10 cellular contexts compared by ENCODE assay signal in genomic region chr5:135032613-135033025, GRCh38. TPM values are rescaled to one million over a fixed set of nuclear protein-coding genes. Genes with fewer than 3 reads are reported as not detected.
A peak's percentile ranks its signal among the peaks of the same experiment; 100 is the strongest.
DNase-seq lines count a peak whose midpoint lies in the region; ATAC-seq and TF ChIP-seq lines count a peak whose summit lies in the region.
"Had no signal": no experiment of that assay in that cellular context is flagged by ENCODE, and none has a peak within 500 bp of the region (broad histone marks: within the 10 kb centered on the region; RNA-seq: fewer than 3 reads in every experiment).

No MANE protein-coding gene starts in this region.

- H3K27me3 Mint-ChIP-seq in CD8-positive, alpha-beta memory T cell, result peaks cover 52 to 74% of the 10 kb centered on the region in 2 donors

- no peaks in the 10 kb centered on the region for H3K36me3 ChIP-seq in CD8-positive, alpha-beta memory T cell (ENCODE audit: insufficient read depth, low read length)
- H3K36me3 ChIP-seq in KMS-11 (ENCODE audit: insufficient read depth) (no peaks in the 10 kb centered on the region), breast epithelium (no peaks in the 10 kb centered on the region), osteoblast (ENCODE audit: insufficient read depth, low read length) (peaks cover 12% of the 10 kb centered on the region)

- no peak for ATAC-seq in HG03432 (IDR thresholded peaks at IDR 0.05; ENCODE audit: unreplicated experiment)

- H3K9ac ChIP-seq in KMS-11, result peak overlapping the region; percentile 98

- peaks cover 0 to 3% (median 0%) of the 10 kb centered on the region in 5 donors for H3K9me3 Mint-ChIP-seq in CD8-positive, alpha-beta memory T cell

- no peaks in the 10 kb centered on the region for H3K9me3 ChIP-seq in CD8-positive, alpha-beta memory T cell (ENCODE audit: low read length)
- H3K9me3 ChIP-seq in breast epithelium (no peaks in the 10 kb centered on the region), osteoblast (ENCODE audit: low read depth, low read length) (no peaks in the 10 kb centered on the region)

- peak overlapping the region; percentile 83 for H3K4me2 ChIP-seq in KMS-11
- peak overlapping the region; percentile 85 for H3K4me2 ChIP-seq in osteoblast (ENCODE audit: insufficient read depth, low read length)

- no peak overlapping the region for H3K27ac Mint-ChIP-seq in CD8-positive, alpha-beta memory T cell

- H3K36me3 Mint-ChIP-seq in CD8-positive, alpha-beta memory T cell, result no peaks in the 10 kb centered on the region

- peaks cover 6% of the 10 kb centered on the region for H3K4me1 ChIP-seq in CD8-positive, alpha-beta memory T cell (ENCODE audit: insufficient read depth, low read length)
- H3K4me1 ChIP-seq in KMS-11 (ENCODE audit: low read depth, poor library complexity, severe bottlenecking) (peaks cover 14% of the 10 kb centered on the region), breast epithelium (peaks cover 13 to 17% of the 10 kb centered on the region in 2 donors), osteoblast (ENCODE audit: insufficient read depth, low read length) (peaks cover 9% of the 10 kb centered on the region)

- intact Hi-C loops in breast epithelium (cut with DNase I; ENCODE audit: low total_unique reads), result no loop called here

- DNase-seq in CD8-positive, alpha-beta memory T cell, result no peak
- DNase-seq in breast epithelium (ENCODE audit: low spot score in 2 of 2) (no peak), osteoblast (ENCODE audit: insufficient read length, low spot score, missing footprints) (no peak), DMS53 treated with DMSO at 0.1 percent for 48 hours (lab: John Stamatoyannopoulos, UW; ENCODE audit: unreplicated experiment) (no peak), DMS53 (lab: John Stamatoyannopoulos, UW) (no peak), amniotic stem cell (lab: John Stamatoyannopoulos, UW) (no peak)
- DNase-seq: cerebellar nuclear complex had no signal

- peaks cover 27 to 52% (median 30%) of the 10 kb centered on the region in 3 donors for H3K4me1 Mint-ChIP-seq in CD8-positive, alpha-beta memory T cell

- peak overlapping the region; percentile 84 for H2AFZ ChIP-seq in KMS-11 (ENCODE audit: low read depth)
- H2AFZ ChIP-seq in osteoblast (ENCODE audit: low read length), result no peak overlapping the region

- CTCF ChIA-PET in CD8-positive, alpha-beta memory T cell (lab: Charles Lee), result no interaction called here

- peak overlapping the region; percentile 80 for H3K27ac ChIP-seq in CD8-positive, alpha-beta memory T cell (ENCODE audit: low read depth, low read length)
- peak overlapping the region; percentile 81 for H3K27ac ChIP-seq in KMS-11
- no peak overlapping the region for H3K27ac ChIP-seq in breast epithelium
- peak overlapping the region; percentile 88 for H3K27ac ChIP-seq in osteoblast (ENCODE audit: low read depth, low read length)

- H3K4me3 ChIP-seq in CD8-positive, alpha-beta memory T cell (ENCODE audit: low read length), result no peak overlapping the region
- H3K4me3 ChIP-seq in KMS-11 (IDR thresholded peaks at IDR 0.05; ENCODE audit: insufficient read depth, low read depth, low read length) (no peak overlapping the region), breast epithelium (peak overlapping the region; percentile 46 to 66 (median 48)), osteoblast (ENCODE audit: insufficient read depth, low read length) (peak overlapping the region; percentile 93)

- TF ChIP-seq CTCF in KMS-11 (conservative IDR thresholded peaks at IDR 0.05; ENCODE audit: low read depth, low read length) (no peak), breast epithelium (IDR thresholded peaks at IDR 0.05) (no peak), osteoblast (IDR thresholded peaks at IDR 0.05; ENCODE audit: extremely low read depth, low read depth, low read length) (no peak)

- no peak for TF ChIP-seq POLR2A in breast epithelium (IDR thresholded peaks at IDR 0.05)

- POLR2A ChIA-PET in CD8-positive, alpha-beta memory T cell (lab: Charles Lee), result no interaction called here

- H4K20me1 ChIP-seq in KMS-11 (ENCODE audit: insufficient read depth), result no peaks in the 10 kb centered on the region
- H4K20me1 ChIP-seq in osteoblast (ENCODE audit: insufficient read depth, low read length), result no peaks in the 10 kb centered on the region

- peaks cover 40% of the 10 kb centered on the region for H3K79me2 ChIP-seq in KMS-11 (ENCODE audit: insufficient read depth, low read depth)
- peaks cover 58% of the 10 kb centered on the region for H3K79me2 ChIP-seq in osteoblast (ENCODE audit: insufficient read depth, low read length)

- H3K4me3 Mint-ChIP-seq in CD8-positive, alpha-beta memory T cell, result peak overlapping the region in 5 of 7 donors; percentile 9 to 65 (median 59)

- H3K27me3 ChIP-seq in CD8-positive, alpha-beta memory T cell (ENCODE audit: insufficient read depth, low read length, poor library complexity, severe bottlenecking), result peaks cover 27% of the 10 kb centered on the region
- H3K27me3 ChIP-seq in KMS-11 (ENCODE audit: insufficient read depth, low read depth), result no peaks in the 10 kb centered on the region
- H3K27me3 ChIP-seq in breast epithelium, result peaks cover 12 to 99% of the 10 kb centered on the region in 2 donors
- H3K27me3 ChIP-seq in osteoblast (ENCODE audit: insufficient read depth, low read length), result peaks cover under 1% of the 10 kb centered on the region

RNA-seq across cellular contexts. Expression of gene PITX1, which starts 1.4 kb away (rescaled TPM):
- total RNA-seq in CD8-positive, alpha-beta memory T cell, result not detected
- polyA plus RNA-seq in CD8-positive, alpha-beta memory T cell, result not detected
- total RNA-seq in breast epithelium (1 to 10 TPM in 1 of 3 donors, under 1 TPM in 2; 0.15 to 2.1 (median 0.33) TPM), osteoblast (8.3 and 9.8 TPM in 2 replicates)
- total RNA-seq: mononuclear cell had no signal

Comparison
In these comparisons a context has a peak if more than half of its experiments do, and no peak if none do; other contexts are left out.
1. H3K27ac ChIP-seq: peak in CD8-positive, alpha-beta memory T cell (single experiment), KMS-11 (single experiment) and osteoblast (single experiment); none in breast epithelium (0 of 2).
2. H3K4me3 ChIP-seq: peak in breast epithelium (3 of 3) and osteoblast (single experiment); none in CD8-positive, alpha-beta memory T cell (single experiment) and KMS-11 (single experiment).